9 cellular contexts compared by ENCODE assay signal in genomic region chr17:57861000-57861736, GRCh38. TPM values are rescaled to one million over a fixed set of nuclear protein-coding genes. Genes with fewer than 3 reads are reported as not detected.
DNase-seq lines count a peak whose midpoint lies in the region; ATAC-seq, FAIRE-seq and TF ChIP-seq lines count a peak whose summit lies in the region.
"Had no signal": no experiment of that assay in that cellular context is flagged by ENCODE, and none has a peak within 500 bp of the region (broad histone marks: within the 10 kb centered on the region; RNA-seq: fewer than 3 reads in every experiment).

No MANE protein-coding gene starts in this region.

- intact Hi-C loops in mucosa of descending colon (cut with DNase I, micrococcal nuclease): no loop called here

- no peaks in the 10 kb centered on the region for H3K9me3 Mint-ChIP-seq in endothelial cell (ENCODE audit: unreplicated experiment)

- peaks cover 5% of the 10 kb centered on the region for H3K36me3 Mint-ChIP-seq in endothelial cell (ENCODE audit: low read depth, unreplicated experiment)

- ATAC-seq in mucosa of descending colon (peak; percentile 83), HG03342 (IDR thresholded peaks at IDR 0.05; ENCODE audit: unreplicated experiment) (no peak), GM18511 (IDR thresholded peaks at IDR 0.05; ENCODE audit: unreplicated experiment) (no peak)

- no peak overlapping the region for H3K27ac Mint-ChIP-seq in endothelial cell (ENCODE audit: unreplicated experiment)

- no peaks in the 10 kb centered on the region for H3K36me3 ChIP-seq in mucosa of descending colon (ENCODE audit: low read depth)

- H3K4me1 Mint-ChIP-seq in endothelial cell (ENCODE audit: unreplicated experiment): peaks cover 13% of the 10 kb centered on the region

- TF ChIP-seq CTCF in D721Med (IDR thresholded peaks at IDR 0.05; ENCODE audit: insufficient read depth, missing control alignments): no peak
- TF ChIP-seq CTCF in endothelial cell (IDR thresholded peaks at IDR 0.05; ENCODE audit: unreplicated experiment): no peak
- TF ChIP-seq CTCF in mucosa of descending colon (IDR thresholded peaks at IDR 0.05): no peak

- DNase-seq in D721Med (ENCODE audit: insufficient read length, low spot score) (peak; percentile 23), KBM-7 (peak; percentile 93), endothelial cell (ENCODE audit: low spot score) (no peak), mucosa of descending colon (peak; percentile 73 to 89 (median 81)), ureter (ENCODE audit: low spot score) (peak; percentile 80)
- DNase-seq in activated CD4-positive, alpha-beta T cell treated with anti-CD3 and anti-CD28 coated beads for 48 hours: peak; percentile 40

- in situ Hi-C loops in KBM-7 (cut with MboI; ENCODE audit: low pct_unique_long_range_greater_than_20kb, low sequenced_read_pairs): loop anchor here (10.0 to 25.0 kb wide), 2 partner anchors 134 to 251 kb away; no protein-coding TSS in a partner anchor

- no peaks in the 10 kb centered on the region for H3K9me3 ChIP-seq in mucosa of descending colon

- FAIRE-seq in D721Med (lab: Jason Lieb, UNC): no peak

- H3K27me3 Mint-ChIP-seq in endothelial cell (ENCODE audit: unreplicated experiment): peaks cover 14% of the 10 kb centered on the region

- H3K4me3 Mint-ChIP-seq in endothelial cell (ENCODE audit: unreplicated experiment): peak overlapping the region; percentile 89

- peaks cover 24% of the 10 kb centered on the region for H3K4me1 ChIP-seq in mucosa of descending colon (ENCODE audit: low read depth)

- H3K4me3 ChIP-seq in mucosa of descending colon: no peak overlapping the region
- H3K4me3 ChIP-seq: SK-N-MC had no signal

RNA-seq across cellular contexts. Expression of gene MRPS23, which starts 11.3 kb away (rescaled TPM):
- total RNA-seq in endothelial cell (ENCODE audit: unreplicated experiment): 39.3 TPM
- total RNA-seq in mucosa of descending colon: 10 to 100 TPM; 15.1 to 27.2 (median 24.0) TPM
- 37.5 TPM for total RNA-seq in ureter
